Comparison of ENCODE assay signal across 1 cellular context in genomic region chr19:46861691-46862503, GRCh38.
TF ChIP-seq lines count a peak whose summit lies in the region.

No MANE protein-coding gene starts in this region.

TF ChIP-seq in HepG2, 621 proteins besides CTCF, POLR2A, EP300 and RAD21 (continued from another document):
- TF ChIP-seq, protein P1, sequence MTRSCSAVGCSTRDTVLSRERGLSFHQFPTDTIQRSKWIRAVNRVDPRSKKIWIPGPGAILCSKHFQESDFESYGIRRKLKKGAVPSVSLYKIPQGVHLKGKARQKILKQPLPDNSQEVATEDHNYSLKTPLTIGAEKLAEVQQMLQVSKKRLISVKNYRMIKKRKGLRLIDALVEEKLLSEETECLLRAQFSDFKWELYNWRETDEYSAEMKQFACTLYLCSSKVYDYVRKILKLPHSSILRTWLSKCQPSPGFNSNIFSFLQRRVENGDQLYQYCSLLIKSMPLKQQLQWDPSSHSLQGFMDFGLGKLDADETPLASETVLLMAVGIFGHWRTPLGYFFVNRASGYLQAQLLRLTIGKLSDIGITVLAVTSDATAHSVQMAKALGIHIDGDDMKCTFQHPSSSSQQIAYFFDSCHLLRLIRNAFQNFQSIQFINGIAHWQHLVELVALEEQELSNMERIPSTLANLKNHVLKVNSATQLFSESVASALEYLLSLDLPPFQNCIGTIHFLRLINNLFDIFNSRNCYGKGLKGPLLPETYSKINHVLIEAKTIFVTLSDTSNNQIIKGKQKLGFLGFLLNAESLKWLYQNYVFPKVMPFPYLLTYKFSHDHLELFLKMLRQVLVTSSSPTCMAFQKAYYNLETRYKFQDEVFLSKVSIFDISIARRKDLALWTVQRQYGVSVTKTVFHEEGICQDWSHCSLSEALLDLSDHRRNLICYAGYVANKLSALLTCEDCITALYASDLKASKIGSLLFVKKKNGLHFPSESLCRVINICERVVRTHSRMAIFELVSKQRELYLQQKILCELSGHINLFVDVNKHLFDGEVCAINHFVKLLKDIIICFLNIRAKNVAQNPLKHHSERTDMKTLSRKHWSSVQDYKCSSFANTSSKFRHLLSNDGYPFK (CRISPR knock-in tag; IDR thresholded peaks at IDR 0.05; ENCODE audit: borderline replicate concordance) = 0 out of 2 replicates have a peak, but pooled peaks have one; percentile 30
- TF ChIP-seq MTERF4 (CRISPR knock-in tag; IDR thresholded peaks at IDR 0.05) (0 out of 2 replicates have a peak, but pooled peaks have one; percentile 37), GLI4 (CRISPR knock-in tag; IDR thresholded peaks at IDR 0.05; ENCODE audit: borderline replicate concordance) (no peak), HINFP (CRISPR knock-in tag; IDR thresholded peaks at IDR 0.05; ENCODE audit: low read depth) (no peak), HNRNPUL1 (IDR thresholded peaks at IDR 0.05; ENCODE audit: low read depth, low read length) (no peak), JDP2 (CRISPR knock-in tag; IDR thresholded peaks at IDR 0.05; ENCODE audit: borderline replicate concordance) (no peak), ZNF552 (CRISPR knock-in tag; IDR thresholded peaks at IDR 0.05; ENCODE audit: borderline replicate concordance) (no peak), NFKBIZ (CRISPR knock-in tag; IDR thresholded peaks at IDR 0.05) (no peak), DNMT3B (CRISPR knock-in tag; conservative IDR thresholded peaks at IDR 0.05) (no peak), HNRNPL (IDR thresholded peaks at IDR 0.05; ENCODE audit: low read depth, low read length) (no peak), ZFP90 (CRISPR knock-in tag; IDR thresholded peaks at IDR 0.05; ENCODE audit: borderline replicate concordance) (0 out of 2 replicates have a peak, but pooled peaks have one; percentile 30), JARID2 (CRISPR knock-in tag; IDR thresholded peaks at IDR 0.05; ENCODE audit: insufficient replicate concordance) (no peak), AGO2 (optimal IDR thresholded peaks at IDR 0.05; ENCODE audit: low read depth, low read length) (peak; percentile 49), HOMEZ (CRISPR knock-in tag; IDR thresholded peaks at IDR 0.05; ENCODE audit: low read depth) (no peak), FOXP1 (IDR thresholded peaks at IDR 0.05) (no peak), FOXP1 (CRISPR knock-in tag; IDR thresholded peaks at IDR 0.05) (no peak), ZMAT3 (CRISPR knock-in tag; conservative IDR thresholded peaks at IDR 0.05) (no peak), CCDC6 (CRISPR knock-in tag; IDR thresholded peaks at IDR 0.05) (no peak), TEAD3 (CRISPR knock-in tag; optimal IDR thresholded peaks at IDR 0.05; ENCODE audit: borderline replicate concordance) (peak; percentile 22), ETV5 (CRISPR knock-in tag; IDR thresholded peaks at IDR 0.05; ENCODE audit: borderline replicate concordance) (no peak), PHF8 (CRISPR knock-in tag; IDR thresholded peaks at IDR 0.05) (no peak), ZSCAN30 (CRISPR knock-in tag; IDR thresholded peaks at IDR 0.05) (0 out of 2 replicates have a peak, but pooled peaks have one; percentile 25), ZNF124 (CRISPR knock-in tag; IDR thresholded peaks at IDR 0.05) (no peak), HMGA1 (CRISPR knock-in tag; conservative IDR thresholded peaks at IDR 0.05) (no peak), MEIS2 (CRISPR knock-in tag; IDR thresholded peaks at IDR 0.05) (peak; percentile 13; the same call in 1 of the 2 replicates), MTF2 (CRISPR knock-in tag; IDR thresholded peaks at IDR 0.05; ENCODE audit: borderline replicate concordance) (no peak), ERF (CRISPR knock-in tag; IDR thresholded peaks at IDR 0.05) (peak; percentile 30; the same call in 1 of the 2 replicates), MIER2 (CRISPR knock-in tag; IDR thresholded peaks at IDR 0.05) (no peak), KLF9 (CRISPR knock-in tag; IDR thresholded peaks at IDR 0.05; ENCODE audit: low read depth) (no peak), ZNF567 (CRISPR knock-in tag; IDR thresholded peaks at IDR 0.05; ENCODE audit: borderline replicate concordance) (peak; percentile 78; the same call in 1 of the 2 replicates)
- TF ChIP-seq, protein P2, sequence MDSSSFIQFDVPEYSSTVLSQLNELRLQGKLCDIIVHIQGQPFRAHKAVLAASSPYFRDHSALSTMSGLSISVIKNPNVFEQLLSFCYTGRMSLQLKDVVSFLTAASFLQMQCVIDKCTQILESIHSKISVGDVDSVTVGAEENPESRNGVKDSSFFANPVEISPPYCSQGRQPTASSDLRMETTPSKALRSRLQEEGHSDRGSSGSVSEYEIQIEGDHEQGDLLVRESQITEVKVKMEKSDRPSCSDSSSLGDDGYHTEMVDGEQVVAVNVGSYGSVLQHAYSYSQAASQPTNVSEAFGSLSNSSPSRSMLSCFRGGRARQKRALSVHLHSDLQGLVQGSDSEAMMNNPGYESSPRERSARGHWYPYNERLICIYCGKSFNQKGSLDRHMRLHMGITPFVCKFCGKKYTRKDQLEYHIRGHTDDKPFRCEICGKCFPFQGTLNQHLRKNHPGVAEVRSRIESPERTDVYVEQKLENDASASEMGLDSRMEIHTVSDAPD (CRISPR knock-in tag; IDR thresholded peaks at IDR 0.05) = no peak
- TF ChIP-seq, protein P3, sequence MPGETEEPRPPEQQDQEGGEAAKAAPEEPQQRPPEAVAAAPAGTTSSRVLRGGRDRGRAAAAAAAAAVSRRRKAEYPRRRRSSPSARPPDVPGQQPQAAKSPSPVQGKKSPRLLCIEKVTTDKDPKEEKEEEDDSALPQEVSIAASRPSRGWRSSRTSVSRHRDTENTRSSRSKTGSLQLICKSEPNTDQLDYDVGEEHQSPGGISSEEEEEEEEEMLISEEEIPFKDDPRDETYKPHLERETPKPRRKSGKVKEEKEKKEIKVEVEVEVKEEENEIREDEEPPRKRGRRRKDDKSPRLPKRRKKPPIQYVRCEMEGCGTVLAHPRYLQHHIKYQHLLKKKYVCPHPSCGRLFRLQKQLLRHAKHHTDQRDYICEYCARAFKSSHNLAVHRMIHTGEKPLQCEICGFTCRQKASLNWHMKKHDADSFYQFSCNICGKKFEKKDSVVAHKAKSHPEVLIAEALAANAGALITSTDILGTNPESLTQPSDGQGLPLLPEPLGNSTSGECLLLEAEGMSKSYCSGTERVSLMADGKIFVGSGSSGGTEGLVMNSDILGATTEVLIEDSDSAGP (CRISPR knock-in tag; IDR thresholded peaks at IDR 0.05; ENCODE audit: borderline replicate concordance) = peak; percentile 16; the same call in 1 of the 2 replicates
- TF ChIP-seq, protein P4, sequence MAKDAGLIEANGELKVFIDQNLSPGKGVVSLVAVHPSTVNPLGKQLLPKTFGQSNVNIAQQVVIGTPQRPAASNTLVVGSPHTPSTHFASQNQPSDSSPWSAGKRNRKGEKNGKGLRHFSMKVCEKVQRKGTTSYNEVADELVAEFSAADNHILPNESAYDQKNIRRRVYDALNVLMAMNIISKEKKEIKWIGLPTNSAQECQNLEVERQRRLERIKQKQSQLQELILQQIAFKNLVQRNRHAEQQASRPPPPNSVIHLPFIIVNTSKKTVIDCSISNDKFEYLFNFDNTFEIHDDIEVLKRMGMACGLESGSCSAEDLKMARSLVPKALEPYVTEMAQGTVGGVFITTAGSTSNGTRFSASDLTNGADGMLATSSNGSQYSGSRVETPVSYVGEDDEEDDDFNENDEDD (CRISPR knock-in tag; IDR thresholded peaks at IDR 0.05; ENCODE audit: borderline replicate concordance) = no peak
TF ChIP-seq in HepG2: peak in this region for 24.
